8 cellular contexts compared by ENCODE assay signal in the genomic region with DNA sequence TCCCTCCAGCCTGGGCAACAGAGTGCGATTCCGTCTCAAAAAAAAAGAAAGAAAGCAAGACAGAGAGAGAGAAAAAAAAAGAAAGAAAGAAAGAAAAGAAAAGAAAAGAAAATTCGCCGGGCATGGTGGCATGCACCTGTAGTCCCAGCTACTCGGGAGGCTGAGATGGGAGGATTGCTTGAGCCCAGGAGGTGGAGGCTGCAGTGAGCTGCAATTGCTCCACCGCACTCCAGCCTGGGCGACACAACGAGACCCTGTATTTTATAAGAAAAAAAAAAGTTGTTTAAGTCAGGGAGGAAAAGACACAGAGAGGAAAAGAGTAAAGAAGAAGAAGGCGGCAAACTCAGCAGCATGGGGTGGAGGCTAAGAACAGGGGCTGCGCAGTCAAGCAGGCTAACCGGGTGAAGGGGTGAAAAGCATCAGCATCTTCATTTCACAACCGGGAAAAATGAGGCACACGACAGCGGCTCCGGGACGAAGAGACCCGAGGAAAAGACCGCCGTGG. TPM values are rescaled to one million over a fixed set of nuclear protein-coding genes. Genes with fewer than 3 reads are reported as not detected.
DNase-seq lines count a peak whose midpoint lies in the region; ATAC-seq and TF ChIP-seq lines count a peak whose summit lies in the region.

No MANE protein-coding gene starts in this region.

- H3K4me3 Mint-ChIP-seq in T-helper 17 cell, result peak overlapping the region; percentile 97
- peak overlapping the region; percentile 88 to 89 for H3K4me3 Mint-ChIP-seq in stimulated activated naive B cell treated with anti-CD40 and anti-IgM and Interleukin-4, amounts not matched to agents 10 μg/mL and 1 μg/mL and 100 μg/mL, for 72 hours

- no peaks in the 10 kb centered on the region for H3K27me3 Mint-ChIP-seq in T-helper 17 cell
- H3K27me3 Mint-ChIP-seq in stimulated activated naive B cell treated with anti-CD40 and anti-IgM and Interleukin-4, amounts not matched to agents 10 μg/mL and 1 μg/mL and 100 μg/mL, for 72 hours, result no peaks in the 10 kb centered on the region

- TF ChIP-seq CTCF in right atrium auricular region (IDR thresholded peaks at IDR 0.05), result no peak

- peak; percentile 9 for ATAC-seq in activated CD4-positive, CD25-positive, alpha-beta regulatory T cell treated with anti-CD3 and anti-CD28 coated beads, Interleukin-2, amount 50 U/mL, for 24 hours
- ATAC-seq in T-helper 17 cell, result peak; percentile 20
- ATAC-seq in stimulated activated naive B cell treated with anti-CD40 and anti-IgM and Interleukin-4, amounts not matched to agents 10 μg/mL and 1 μg/mL and 100 μg/mL, for 72 hours (replicated peaks), result peak; percentile 20 to 23
- no peak for ATAC-seq in GM21737 (IDR thresholded peaks at IDR 0.05; ENCODE audit: unreplicated experiment)
- no peak for ATAC-seq in HG03159 (IDR thresholded peaks at IDR 0.05; ENCODE audit: unreplicated experiment)

- no peaks in the 10 kb centered on the region for H3K9me3 Mint-ChIP-seq in stimulated activated naive B cell treated with anti-CD40 and anti-IgM and Interleukin-4, amounts not matched to agents 10 μg/mL and 1 μg/mL and 100 μg/mL, for 72 hours

- no peaks in the 10 kb centered on the region for H3K27me3 ChIP-seq in right atrium auricular region

- peaks cover 2% of the 10 kb centered on the region for H3K36me3 Mint-ChIP-seq in T-helper 17 cell (ENCODE audit: low read depth)
- H3K36me3 Mint-ChIP-seq in stimulated activated naive B cell treated with anti-CD40 and anti-IgM and Interleukin-4, amounts not matched to agents 10 μg/mL and 1 μg/mL and 100 μg/mL, for 72 hours, result peaks cover 18 to 26% of the 10 kb centered on the region in 2 donors

- peaks cover 28% of the 10 kb centered on the region for H3K4me1 Mint-ChIP-seq in T-helper 17 cell
- H3K4me1 Mint-ChIP-seq in stimulated activated naive B cell treated with anti-CD40 and anti-IgM and Interleukin-4, amounts not matched to agents 10 μg/mL and 1 μg/mL and 100 μg/mL, for 72 hours, result peaks cover 19 to 56% of the 10 kb centered on the region in 2 donors

- H3K27ac ChIP-seq in right atrium auricular region, result no peak overlapping the region

- H3K9me3 ChIP-seq in T-helper 17 cell (ENCODE audit: control insufficient read depth, low read length, poor library complexity, severe bottlenecking) (no peaks in the 10 kb centered on the region), right atrium auricular region (no peaks in the 10 kb centered on the region)

- peak overlapping the region; percentile 32 to 85 for H3K4me3 ChIP-seq in right atrium auricular region

- DNase-seq in activated CD4-positive, CD25-positive, alpha-beta regulatory T cell (lab: John Stamatoyannopoulos, UW), result no peak
- DNase-seq in T-helper 17 cell (no peak), right atrium auricular region (ENCODE audit: low spot score) (no peak), SHP77 (lab: John Stamatoyannopoulos, UW) (no peak)
- no peak for DNase-seq in stimulated activated naive B cell treated with anti-CD40 and anti-IgM and Interleukin-4, amounts not matched to agents 10 μg/mL and 1 μg/mL and 100 μg/mL, for 72 hours

- H3K4me1 ChIP-seq in right atrium auricular region, result peaks cover 0 to 14% of the 10 kb centered on the region in 2 donors

- H3K36me3 ChIP-seq in right atrium auricular region, result peaks cover 18% of the 10 kb centered on the region

- peak overlapping the region; percentile 93 for H3K27ac Mint-ChIP-seq in T-helper 17 cell
- H3K27ac Mint-ChIP-seq in stimulated activated naive B cell treated with anti-CD40 and anti-IgM and Interleukin-4, amounts not matched to agents 10 μg/mL and 1 μg/mL and 100 μg/mL, for 72 hours, result peak overlapping the region; percentile 89

RNA-seq across cellular contexts. Expression of gene FICD, which starts 0.6 kb away (rescaled TPM):
- total RNA-seq in T-helper 17 cell (1 to 10 TPM; 4.4 to 5.1 TPM), right atrium auricular region (1 to 10 TPM; 2.6 to 7.5 TPM)

RNA-seq across cellular contexts. Expression of gene SART3, which starts 46.5 kb away (rescaled TPM):
- total RNA-seq in T-helper 17 cell (100 to 1,000 TPM in 1 of 2 donors, 10 to 100 TPM in 1; 85.3 to 107 TPM), right atrium auricular region (10 to 100 TPM; 33.4 to 44.4 TPM)

RNA-seq across cellular contexts. Expression of gene ISCU, which starts 47.9 kb away (rescaled TPM):
- total RNA-seq in T-helper 17 cell (100 to 1,000 TPM; 139 to 177 TPM), right atrium auricular region (100 to 1,000 TPM; 421 to 433 TPM)

Comparison
In these comparisons a context has a peak if more than half of its experiments do, and no peak if none do; other contexts are left out.
1. ATAC-seq: peak in activated CD4-positive, CD25-positive, alpha-beta regulatory T cell treated with anti-CD3 and anti-CD28 coated beads, Interleukin-2, amount 50 U/mL, for 24 hours (2 of 2), T-helper 17 cell (single experiment) and stimulated activated naive B cell treated with anti-CD40 and anti-IgM and Interleukin-4, amounts not matched to agents 10 μg/mL and 1 μg/mL and 100 μg/mL, for 72 hours (2 of 2); none in GM21737 (single experiment) and HG03159 (single experiment).